ENCODE assay signal across 8 cellular contexts in the genomic region with DNA sequence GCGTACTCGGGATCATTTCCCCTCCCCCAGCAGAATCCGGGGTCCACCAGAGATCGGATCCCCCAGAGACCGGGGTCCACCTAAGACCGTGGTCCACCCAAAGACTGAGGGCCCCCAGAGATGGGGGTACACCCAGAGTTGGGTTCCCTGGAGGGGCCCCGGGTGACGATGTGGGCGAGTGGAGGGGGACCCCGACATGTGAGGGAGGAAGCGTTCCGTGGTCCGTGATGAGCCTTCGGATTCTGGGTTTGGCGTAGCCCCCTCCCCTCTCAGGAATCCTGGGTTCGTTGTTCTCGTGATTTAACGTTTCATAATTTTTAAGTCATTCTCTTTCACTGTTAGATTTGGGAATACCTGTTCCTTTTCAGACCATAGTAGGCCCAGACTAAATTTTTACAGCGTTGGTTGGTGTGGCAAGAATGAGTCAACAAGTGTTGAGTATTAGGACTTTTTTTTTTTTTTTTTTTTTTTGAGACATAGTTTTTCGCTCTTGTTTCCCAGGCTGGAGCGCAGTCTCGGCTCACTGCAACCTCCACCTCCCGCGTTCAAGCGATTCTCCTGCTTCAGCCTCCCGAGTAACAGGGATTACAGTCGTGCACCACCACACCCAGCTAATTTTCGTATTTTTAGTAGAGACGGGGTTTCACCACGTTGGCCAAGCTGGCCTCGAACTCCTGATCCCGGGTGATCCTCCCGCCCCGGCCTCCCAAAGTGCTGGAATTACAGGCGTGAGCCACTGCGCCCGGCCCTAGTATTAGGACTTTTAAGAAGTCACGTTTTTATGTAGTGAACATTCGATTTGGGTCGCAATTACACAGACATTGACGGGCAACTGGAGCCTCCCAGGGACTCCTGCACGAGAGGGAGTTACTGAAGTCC. TPM values are rescaled to one million over a fixed set of nuclear protein-coding genes. Genes with fewer than 3 reads are reported as not detected.
DNase-seq lines count a peak whose midpoint lies in the region; ATAC-seq, FAIRE-seq and TF ChIP-seq lines count a peak whose summit lies in the region.

No MANE protein-coding gene starts in this region.

- H3K9me3 ChIP-seq in cardiac muscle cell (ENCODE audit: low read depth), result no peaks in the 10 kb centered on the region
- H3K9me3 ChIP-seq in mononuclear cell (ENCODE audit: low read depth, low read length), result no peaks in the 10 kb centered on the region
- no peaks in the 10 kb centered on the region for H3K9me3 ChIP-seq in upper lobe of right lung

- ATAC-seq in left ventricle myocardium superior (no peak), upper lobe of right lung (no peak)

- peaks cover 8% of the 10 kb centered on the region for H3K36me3 ChIP-seq in cardiac muscle cell
- peaks cover 16% of the 10 kb centered on the region for H3K36me3 ChIP-seq in upper lobe of right lung

- FAIRE-seq in GM19239 (lab: Jason Lieb, UNC), result no peak

- H3K27ac ChIP-seq in cardiac muscle cell, result peak overlapping the region; percentile 97
- H3K27ac ChIP-seq in upper lobe of right lung, result peak overlapping the region; percentile 94

- DNase-seq in cardiac muscle cell (ENCODE audit: low read depth in 1 of 2, low spot score in 1 of 2) (peak in 1 of 2 donors; percentile 44), left ventricle myocardium superior (no peak), M059J (ENCODE audit: low read depth) (peak; percentile 3), choroid plexus epithelial cell (ENCODE audit: low read depth) (peak; percentile 42), upper lobe of right lung (peak; percentile 52), NCI-H187 treated with DMSO at 0.1 percent for 48 hours (lab: John Stamatoyannopoulos, UW) (no peak), GM19239 (ENCODE audit: insufficient read length, low spot score) (no peak)

- no peak for TF ChIP-seq CTCF in cardiac muscle cell (IDR thresholded peaks at IDR 0.05; ENCODE audit: low read depth, low read length)
- no peak for TF ChIP-seq CTCF in choroid plexus epithelial cell (conservative IDR thresholded peaks at IDR 0.05; ENCODE audit: low read depth, low read length)
- no peak for TF ChIP-seq CTCF in upper lobe of right lung (IDR thresholded peaks at IDR 0.05)

- H3K4me1 ChIP-seq in cardiac muscle cell (ENCODE audit: low read depth) (peaks cover 10% of the 10 kb centered on the region), mononuclear cell (ENCODE audit: insufficient read depth, low read length) (peaks cover 27% of the 10 kb centered on the region), upper lobe of right lung (peaks cover 24% of the 10 kb centered on the region)

- intact Hi-C loops in left ventricle myocardium superior (cut with micrococcal nuclease), result loop anchor here (5.0 kb wide), 1 partner anchor 63 kb away; no protein-coding TSS in a partner anchor
- intact Hi-C loops in upper lobe of right lung (cut with DNase I), result no loop called here

- H3K4me3 ChIP-seq in cardiac muscle cell (peak overlapping the region; percentile 88), choroid plexus epithelial cell (ENCODE audit: low read depth, low read length) (peak overlapping the region; percentile 99), mononuclear cell (ENCODE audit: low read length) (peak overlapping the region; percentile 99), upper lobe of right lung (peak overlapping the region; percentile 98)

- no peaks in the 10 kb centered on the region for H3K27me3 ChIP-seq in cardiac muscle cell
- no peaks in the 10 kb centered on the region for H3K27me3 ChIP-seq in mononuclear cell (ENCODE audit: insufficient read depth, low read length)
- no peaks in the 10 kb centered on the region for H3K27me3 ChIP-seq in upper lobe of right lung

RNA-seq across cellular contexts. Expression of gene GTPBP4, which starts 0.7 kb away (rescaled TPM):
- 34.4 and 49.7 TPM in 2 replicates for total RNA-seq in cardiac muscle cell
- polyA plus RNA-seq in cardiac muscle cell, result 42.1 and 51.2 TPM in 2 replicates
- total RNA-seq in left ventricle myocardium superior, result 27.8 TPM
- 11.2 and 20.7 TPM in 2 replicates for total RNA-seq in M059J (2014; rRNA removed; shearing (Covaris generic))
- 42.3 TPM for total RNA-seq in mononuclear cell
- total RNA-seq in upper lobe of right lung, result 36.5 TPM

RNA-seq across cellular contexts. Expression of gene IDI2, which starts 36.8 kb away (rescaled TPM):
- total RNA-seq in cardiac muscle cell (not detected in 2 replicates), left ventricle myocardium superior (not detected), mononuclear cell (not detected), upper lobe of right lung (not detected)
- polyA plus RNA-seq in cardiac muscle cell, result 0.20 TPM in 1 of 2 replicates, not detected in the other
- not detected in 2 replicates for total RNA-seq in M059J (2014; rRNA removed; shearing (Covaris generic))

RNA-seq across cellular contexts. Expression of gene LARP4B, which starts 57.4 kb away (rescaled TPM):
- total RNA-seq in cardiac muscle cell (35.3 and 36.2 TPM in 2 replicates), left ventricle myocardium superior (72.9 TPM), mononuclear cell (13.6 TPM), upper lobe of right lung (126 TPM)
- polyA plus RNA-seq in cardiac muscle cell, result 23.4 and 43.2 TPM in 2 replicates
- 8.4 and 24.0 TPM in 2 replicates for total RNA-seq in M059J (2014; rRNA removed; shearing (Covaris generic))

Comparison
In these comparisons a context has a peak if more than half of its experiments do, and no peak if none do; other contexts are left out.
1. DNase-seq: peak in M059J (single experiment), choroid plexus epithelial cell (single experiment) and upper lobe of right lung (single experiment); none in left ventricle myocardium superior (single experiment), NCI-H187 treated with DMSO at 0.1 percent for 48 hours (single experiment) and GM19239 (single experiment).
2. Peak in every context shown above with its lines, with median percentiles within 50 percentile points of each other: H3K4me3 ChIP-seq.